Comparison of ENCODE assay signal across 16 cellular contexts in genomic region chr16:84286568-84287220, GRCh38. TPM values are rescaled to one million over a fixed set of nuclear protein-coding genes. Genes with fewer than 3 reads are reported as not detected.
DNase-seq lines count a peak whose midpoint lies in the region; ATAC-seq, FAIRE-seq and TF ChIP-seq lines count a peak whose summit lies in the region.
"Had no signal": no experiment of that assay in that cellular context is flagged by ENCODE, and none has a peak within 500 bp of the region (broad histone marks: within the 10 kb centered on the region; RNA-seq: fewer than 3 reads in every experiment).

No MANE protein-coding gene starts in this region.

- FAIRE-seq in small intestine (lab: Jason Lieb, UNC) = no peak
- FAIRE-seq: astrocyte, endometrium, GM12878, GM19239 had no signal

- no peaks in the 10 kb centered on the region for H3K36me3 ChIP-seq in lower lobe of right lung
- no peaks in the 10 kb centered on the region for H3K36me3 ChIP-seq in testis (ENCODE audit: low read depth, missing control alignments)
- no peaks in the 10 kb centered on the region for H3K36me3 ChIP-seq in small intestine (ENCODE audit: control insufficient read depth in 2 of 2, insufficient read depth in 2 of 2, low read length in 2 of 2)
- H3K36me3 ChIP-seq: HAP-1 had no signal

- H3K4me1 ChIP-seq in lower lobe of right lung (peaks cover 32% of the 10 kb centered on the region), testis (peaks cover 23% of the 10 kb centered on the region), small intestine (ENCODE audit: control insufficient read depth in 2 of 2, insufficient read depth in 1 of 2, low read depth in 1 of 2, low read length in 1 of 2) (no peaks in the 10 kb centered on the region)
- H3K4me1 ChIP-seq: HAP-1 had no signal

- no peaks in the 10 kb centered on the region for H3K27me3 ChIP-seq in lower lobe of right lung (ENCODE audit: low read depth)
- no peaks in the 10 kb centered on the region for H3K27me3 ChIP-seq in testis
- H3K27me3 ChIP-seq in small intestine (ENCODE audit: control insufficient read depth in 2 of 2, insufficient read depth in 2 of 2, low read length in 2 of 2) = no peaks in the 10 kb centered on the region

- WGBS in testis, 2 donors = 49 to 58% methylated on average over 16 of the region's 16 CpGs
- WGBS in small intestine, 3 donors = 52 to 67% (median 63%) methylated on average over 16 of the region's 16 CpGs

- H3K4me3 ChIP-seq in lower lobe of right lung (no peak overlapping the region), testis (no peak overlapping the region), small intestine (ENCODE audit: low read depth in 1 of 2, low read length in 2 of 2) (no peak overlapping the region)
- H3K4me3 ChIP-seq: GM12878, HAP-1 had no signal

- no peak for TF ChIP-seq CTCF in lower lobe of right lung (IDR thresholded peaks at IDR 0.05)
- TF ChIP-seq CTCF in testis (IDR thresholded peaks at IDR 0.05) = no peak
- TF ChIP-seq CTCF in GM10248 (IDR thresholded peaks at IDR 0.05; ENCODE audit: control extremely low read depth, extremely low read depth, low read depth, missing control alignments) = no peak

- H3K27ac ChIP-seq in lower lobe of right lung (peak overlapping the region; percentile 75), testis (peak overlapping the region in 1 of 2 donors; percentile 50), small intestine (ENCODE audit: low read depth in 1 of 2, low read length in 1 of 2) (peak overlapping the region in 1 of 2 donors; percentile 29)

- TF ChIP-seq POLR2A in testis (IDR thresholded peaks at IDR 0.05) = no peak

- intact Hi-C loops in lower lobe of right lung (cut with DNase I) (no loop called here), testis (cut with DNase I; ENCODE audit: low total_unique reads) (no loop called here)

- peak; percentile 41 for DNase-seq in H4 (ENCODE audit: low spot score)
- DNase-seq in fibroblast of gingiva (ENCODE audit: low read depth) = peak; percentile 81
- peak; percentile 75 for DNase-seq in lower lobe of right lung
- peak; percentile 63 for DNase-seq in testis
- DNase-seq in small intestine = no peak
- DNase-seq in activated CD4-positive, CD25-positive, alpha-beta regulatory T cell treated with anti-CD3 and anti-CD28 coated beads, Interleukin-2, amount 50 U/mL, for 72 hours = no peak
- no peak for DNase-seq in GM10248 (ENCODE audit: extremely low spot score)
- no peak for DNase-seq in OCI-M1 (lab: John Stamatoyannopoulos, UW)
- DNase-seq: NCI-H1417 treated with DMSO at 0.1 percent for 48 hours had no signal

- ATAC-seq in lower lobe of right lung = peak; percentile 59 to 74
- ATAC-seq: GM12878; stimulated activated effector memory CD8-positive, alpha-beta T cell treated with anti-CD3 and anti-CD28 coated beads, Interleukin-12 subunit alpha, Interleukin-12 subunit beta, amount 100 ng/mL, for 72 hours had no signal

- POLR2A ChIA-PET in GM10248 (lab: Yijun Ruan, JAX) = no interaction called here

- CTCF ChIA-PET in GM10248 (lab: Yijun Ruan, JAX) = interaction anchor here (2.6 kb wide), 1 partner anchor 10 kb away, joined by 9 read pairs; no protein-coding TSS in a partner anchor

- H3K9me3 ChIP-seq in lower lobe of right lung (no peaks in the 10 kb centered on the region), testis (no peaks in the 10 kb centered on the region), small intestine (ENCODE audit: control insufficient read depth, low read depth) (no peaks in the 10 kb centered on the region)
- H3K9me3 ChIP-seq: HAP-1 had no signal

RNA-seq across cellular contexts. Expression of gene WFDC1, which starts 8.0 kb away (rescaled TPM):
- total RNA-seq in H4 (2014; rRNA removed; shearing (Covaris generic)) = not detected in 2 replicates
- total RNA-seq in lower lobe of right lung = 18.0 TPM
- total RNA-seq in testis = 10 to 100 TPM; 18.9 to 23.5 TPM
- 16.4 TPM for polyA plus RNA-seq in testis (ENCODE audit: insufficient read depth, low read depth, low replicate concordance)
- polyA plus RNA-seq in small intestine = 1 to 10 TPM; 1.6 to 4.4 (median 3.2) TPM
- total RNA-seq: GM12878 had no signal
- polyA plus RNA-seq: GM12878, IgD-negative memory B cell had no signal

RNA-seq across cellular contexts. Expression of gene KCNG4, which starts 46.9 kb away (rescaled TPM):
- not detected in 2 replicates for total RNA-seq in H4 (2014; rRNA removed; shearing (Covaris generic))
- total RNA-seq in lower lobe of right lung (not detected), testis (under 1 TPM; 0.06 to 0.08 TPM)
- polyA plus RNA-seq in testis (ENCODE audit: insufficient read depth, low read depth, low replicate concordance) (not detected), small intestine (not detected)
- total RNA-seq: astrocyte, GM12878 had no signal
- polyA plus RNA-seq: GM12878, IgD-negative memory B cell had no signal

Comparison
In these comparisons a context has a peak if more than half of its experiments do, and no peak if none do; other contexts are left out.
1. DNase-seq: peak in H4 (single experiment), fibroblast of gingiva (single experiment), lower lobe of right lung (single experiment) and testis (single experiment); none in small intestine (single experiment), activated CD4-positive, CD25-positive, alpha-beta regulatory T cell treated with anti-CD3 and anti-CD28 coated beads, Interleukin-2, amount 50 U/mL, for 72 hours (single experiment), GM10248 (single experiment) and OCI-M1 (single experiment).
2. RNA of gene WFDC1, which starts 8.0 kb away (total RNA-seq): 18.9 to 23.5 TPM in testis and 18.0 TPM in lower lobe of right lung (single experiment); not detected in H4; every median in the first group is over 10 times any median in the second.